Comparison of ENCODE assay signal across 1 cellular context in the genomic region with DNA sequence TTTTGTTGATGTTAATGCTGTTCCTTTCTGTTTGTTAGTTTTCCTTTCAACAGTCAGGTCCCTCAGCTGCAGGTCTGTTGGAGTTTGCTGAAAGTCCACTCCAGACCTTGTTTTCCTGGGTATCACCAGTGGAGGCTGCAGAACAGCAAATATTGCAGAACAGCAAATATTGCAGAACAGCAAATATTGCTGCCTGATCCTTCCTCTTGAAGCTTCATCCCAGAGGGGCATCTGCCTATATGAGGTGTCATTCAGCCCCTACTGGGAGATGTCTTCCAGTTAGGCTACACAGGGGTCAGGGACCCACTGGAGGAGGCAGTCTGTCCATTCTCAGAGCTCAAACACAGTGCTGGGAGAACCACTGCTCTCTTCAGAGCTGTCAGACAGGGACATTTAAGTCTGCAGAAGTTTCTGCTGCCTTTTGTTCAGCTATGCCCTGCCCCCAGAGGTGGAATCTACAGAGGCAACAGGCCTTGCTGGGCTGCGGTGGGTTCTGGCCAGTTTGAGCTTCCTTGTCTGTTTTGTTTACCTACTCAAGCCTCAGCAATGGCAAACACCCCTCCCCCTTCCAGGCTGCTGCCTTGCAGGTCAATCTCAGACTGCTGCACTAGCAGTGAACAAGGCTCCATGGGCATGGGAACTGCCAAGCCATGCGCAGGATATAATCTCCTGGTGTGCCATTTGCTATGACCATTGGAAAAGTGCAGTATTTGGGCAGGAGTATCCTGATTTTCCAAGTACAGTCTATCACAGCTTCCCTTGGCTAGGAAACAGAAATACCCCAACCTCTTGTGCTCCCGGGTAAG.
TF ChIP-seq lines count a peak whose summit lies in the region.
"Not testable (repeated sequence)": the region's sequence is repeated elsewhere in the genome, so short reads cannot be mapped to it uniquely, and the experiment has no call there.

No MANE protein-coding gene starts in this region.

TF ChIP-seq in HepG2, 621 proteins besides CTCF, POLR2A, EP300 and RAD21 (continued from another document and continues in another):
- TF ChIP-seq TFAP4 (IDR thresholded peaks at IDR 0.05; ENCODE audit: borderline replicate concordance, low read depth): peak; percentile 40; the same call in 1 of the 2 replicates
- peak; percentile 84; the same call in 1 of the 2 replicates for TF ChIP-seq ZNF83 (CRISPR knock-in tag; IDR thresholded peaks at IDR 0.05; ENCODE audit: borderline replicate concordance)
- TF ChIP-seq RARA (CRISPR knock-in tag; IDR thresholded peaks at IDR 0.05): peak; percentile 67
- TF ChIP-seq ELF1 (CRISPR knock-in tag; IDR thresholded peaks at IDR 0.05): peak; percentile 25
- TF ChIP-seq ZSCAN9 (CRISPR knock-in tag; IDR thresholded peaks at IDR 0.05; ENCODE audit: borderline replicate concordance): peak; percentile 21
- TF ChIP-seq THAP11 (CRISPR knock-in tag; IDR thresholded peaks at IDR 0.05): peak; percentile 60
- peak; percentile 36; the same call in 1 of the 2 replicates for TF ChIP-seq GATA4 (IDR thresholded peaks at IDR 0.05; ENCODE audit: borderline replicate concordance, low read depth)
- peak; percentile 77 for TF ChIP-seq ZGPAT (CRISPR knock-in tag; IDR thresholded peaks at IDR 0.05)
- TF ChIP-seq KAT7 (CRISPR knock-in tag; IDR thresholded peaks at IDR 0.05; ENCODE audit: borderline replicate concordance): peak; percentile 75; the same call in 1 of the 2 replicates
- TF ChIP-seq ZNF331 (CRISPR knock-in tag; IDR thresholded peaks at IDR 0.05): peak; percentile 86
- TF ChIP-seq POGZ (CRISPR knock-in tag; IDR thresholded peaks at IDR 0.05): peak; percentile 79
- TF ChIP-seq REXO4 (CRISPR knock-in tag; IDR thresholded peaks at IDR 0.05; ENCODE audit: borderline replicate concordance): peak; percentile 85; the same call in 1 of the 2 replicates
- peak; percentile 80; the same call in 1 of the 2 replicates for TF ChIP-seq ZNF205 (CRISPR knock-in tag; IDR thresholded peaks at IDR 0.05)
- 0 out of 2 replicates have a peak, but pooled peaks have one; percentile 36 for TF ChIP-seq ZNF44 (CRISPR knock-in tag; IDR thresholded peaks at IDR 0.05)
- TF ChIP-seq TBX2 (CRISPR knock-in tag; IDR thresholded peaks at IDR 0.05; ENCODE audit: borderline replicate concordance): peak; percentile 80
- 0 out of 2 replicates have a peak, but pooled peaks have one; percentile 16 for TF ChIP-seq HOXA9 (CRISPR knock-in tag; IDR thresholded peaks at IDR 0.05; ENCODE audit: borderline replicate concordance)
- TF ChIP-seq, protein P1, sequence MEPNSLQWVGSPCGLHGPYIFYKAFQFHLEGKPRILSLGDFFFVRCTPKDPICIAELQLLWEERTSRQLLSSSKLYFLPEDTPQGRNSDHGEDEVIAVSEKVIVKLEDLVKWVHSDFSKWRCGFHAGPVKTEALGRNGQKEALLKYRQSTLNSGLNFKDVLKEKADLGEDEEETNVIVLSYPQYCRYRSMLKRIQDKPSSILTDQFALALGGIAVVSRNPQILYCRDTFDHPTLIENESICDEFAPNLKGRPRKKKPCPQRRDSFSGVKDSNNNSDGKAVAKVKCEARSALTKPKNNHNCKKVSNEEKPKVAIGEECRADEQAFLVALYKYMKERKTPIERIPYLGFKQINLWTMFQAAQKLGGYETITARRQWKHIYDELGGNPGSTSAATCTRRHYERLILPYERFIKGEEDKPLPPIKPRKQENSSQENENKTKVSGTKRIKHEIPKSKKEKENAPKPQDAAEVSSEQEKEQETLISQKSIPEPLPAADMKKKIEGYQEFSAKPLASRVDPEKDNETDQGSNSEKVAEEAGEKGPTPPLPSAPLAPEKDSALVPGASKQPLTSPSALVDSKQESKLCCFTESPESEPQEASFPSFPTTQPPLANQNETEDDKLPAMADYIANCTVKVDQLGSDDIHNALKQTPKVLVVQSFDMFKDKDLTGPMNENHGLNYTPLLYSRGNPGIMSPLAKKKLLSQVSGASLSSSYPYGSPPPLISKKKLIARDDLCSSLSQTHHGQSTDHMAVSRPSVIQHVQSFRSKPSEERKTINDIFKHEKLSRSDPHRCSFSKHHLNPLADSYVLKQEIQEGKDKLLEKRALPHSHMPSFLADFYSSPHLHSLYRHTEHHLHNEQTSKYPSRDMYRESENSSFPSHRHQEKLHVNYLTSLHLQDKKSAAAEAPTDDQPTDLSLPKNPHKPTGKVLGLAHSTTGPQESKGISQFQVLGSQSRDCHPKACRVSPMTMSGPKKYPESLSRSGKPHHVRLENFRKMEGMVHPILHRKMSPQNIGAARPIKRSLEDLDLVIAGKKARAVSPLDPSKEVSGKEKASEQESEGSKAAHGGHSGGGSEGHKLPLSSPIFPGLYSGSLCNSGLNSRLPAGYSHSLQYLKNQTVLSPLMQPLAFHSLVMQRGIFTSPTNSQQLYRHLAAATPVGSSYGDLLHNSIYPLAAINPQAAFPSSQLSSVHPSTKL (CRISPR knock-in tag; IDR thresholded peaks at IDR 0.05): peak; percentile 82
- peak; percentile 17; the same call in 1 of the 2 replicates for TF ChIP-seq ZMYM2 (CRISPR knock-in tag; IDR thresholded peaks at IDR 0.05)
- TF ChIP-seq MED1 (CRISPR knock-in tag; IDR thresholded peaks at IDR 0.05): peak; percentile 78
- peak; percentile 41; the same call in 1 of the 2 replicates for TF ChIP-seq HNF4G (IDR thresholded peaks at IDR 0.05; ENCODE audit: borderline replicate concordance, low read depth, low read length)
- TF ChIP-seq HNF4G (CRISPR knock-in tag; IDR thresholded peaks at IDR 0.05; ENCODE audit: borderline replicate concordance, low read depth): not testable (repeated sequence)
- TF ChIP-seq ZNF253 (CRISPR knock-in tag; IDR thresholded peaks at IDR 0.05; ENCODE audit: borderline replicate concordance): peak; percentile 46; the same call in 1 of the 2 replicates
- TF ChIP-seq RCOR2 (CRISPR knock-in tag; IDR thresholded peaks at IDR 0.05): peak; percentile 44; the same call in 1 of the 2 replicates
- peak; percentile 68 for TF ChIP-seq ELF3 (CRISPR knock-in tag; IDR thresholded peaks at IDR 0.05)
- peak; percentile 63; the same call in 1 of the 2 replicates for TF ChIP-seq HOXA3 (CRISPR knock-in tag; IDR thresholded peaks at IDR 0.05)
- peak; percentile 89 for TF ChIP-seq HNF4A (CRISPR knock-in tag; IDR thresholded peaks at IDR 0.05)
- TF ChIP-seq, protein P2, sequence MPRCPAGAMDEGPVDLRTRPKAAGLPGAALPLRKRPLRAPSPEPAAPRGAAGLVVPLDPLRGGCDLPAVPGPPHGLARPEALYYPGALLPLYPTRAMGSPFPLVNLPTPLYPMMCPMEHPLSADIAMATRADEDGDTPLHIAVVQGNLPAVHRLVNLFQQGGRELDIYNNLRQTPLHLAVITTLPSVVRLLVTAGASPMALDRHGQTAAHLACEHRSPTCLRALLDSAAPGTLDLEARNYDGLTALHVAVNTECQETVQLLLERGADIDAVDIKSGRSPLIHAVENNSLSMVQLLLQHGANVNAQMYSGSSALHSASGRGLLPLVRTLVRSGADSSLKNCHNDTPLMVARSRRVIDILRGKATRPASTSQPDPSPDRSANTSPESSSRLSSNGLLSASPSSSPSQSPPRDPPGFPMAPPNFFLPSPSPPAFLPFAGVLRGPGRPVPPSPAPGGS (CRISPR knock-in tag; IDR thresholded peaks at IDR 0.05): 0 out of 2 replicates have a peak, but pooled peaks have one; percentile 31
- peak; percentile 93 for TF ChIP-seq BCL6 (CRISPR knock-in tag; IDR thresholded peaks at IDR 0.05)
- 0 out of 2 replicates have a peak, but pooled peaks have one; percentile 55 for TF ChIP-seq SP140L (CRISPR knock-in tag; IDR thresholded peaks at IDR 0.05; ENCODE audit: borderline replicate concordance)
- TF ChIP-seq, protein P3, sequence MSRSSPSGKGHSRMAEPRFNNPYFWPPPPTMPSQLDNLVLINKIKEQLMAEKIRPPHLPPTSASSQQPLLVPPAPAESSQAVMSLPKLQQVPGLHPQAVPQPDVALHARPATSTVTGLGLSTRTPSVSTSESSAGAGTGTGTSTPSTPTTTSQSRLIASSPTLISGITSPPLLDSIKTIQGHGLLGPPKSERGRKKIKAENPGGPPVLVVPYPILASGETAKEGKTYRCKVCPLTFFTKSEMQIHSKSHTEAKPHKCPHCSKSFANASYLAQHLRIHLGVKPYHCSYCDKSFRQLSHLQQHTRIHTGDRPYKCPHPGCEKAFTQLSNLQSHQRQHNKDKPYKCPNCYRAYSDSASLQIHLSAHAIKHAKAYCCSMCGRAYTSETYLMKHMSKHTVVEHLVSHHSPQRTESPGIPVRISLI (CRISPR knock-in tag; IDR thresholded peaks at IDR 0.05; ENCODE audit: borderline replicate concordance): peak; percentile 16; the same call in 1 of the 2 replicates
- TF ChIP-seq MAFK (conservative IDR thresholded peaks at IDR 0.05 in 1 of 2, IDR thresholded peaks at IDR 0.05 in 1 of 2; ENCODE audit: low read length in 2 of 2): peak; percentile 55 to 62
- peak; percentile 83; the same call in 1 of the 2 replicates for TF ChIP-seq ZNF839 (CRISPR knock-in tag; IDR thresholded peaks at IDR 0.05; ENCODE audit: borderline replicate concordance)
- peak; percentile 67; the same call in 1 of the 2 replicates for TF ChIP-seq ZNF343 (CRISPR knock-in tag; IDR thresholded peaks at IDR 0.05)
- TF ChIP-seq NR2C2 (CRISPR knock-in tag; IDR thresholded peaks at IDR 0.05; ENCODE audit: borderline replicate concordance): peak; percentile 78
- 0 out of 2 replicates have a peak, but pooled peaks have one; percentile 43 for TF ChIP-seq TOE1 (CRISPR knock-in tag; IDR thresholded peaks at IDR 0.05)
- TF ChIP-seq NFKB2 (CRISPR knock-in tag; IDR thresholded peaks at IDR 0.05; ENCODE audit: borderline replicate concordance): 0 out of 2 replicates have a peak, but pooled peaks have one; percentile 56
- TF ChIP-seq, protein P4, sequence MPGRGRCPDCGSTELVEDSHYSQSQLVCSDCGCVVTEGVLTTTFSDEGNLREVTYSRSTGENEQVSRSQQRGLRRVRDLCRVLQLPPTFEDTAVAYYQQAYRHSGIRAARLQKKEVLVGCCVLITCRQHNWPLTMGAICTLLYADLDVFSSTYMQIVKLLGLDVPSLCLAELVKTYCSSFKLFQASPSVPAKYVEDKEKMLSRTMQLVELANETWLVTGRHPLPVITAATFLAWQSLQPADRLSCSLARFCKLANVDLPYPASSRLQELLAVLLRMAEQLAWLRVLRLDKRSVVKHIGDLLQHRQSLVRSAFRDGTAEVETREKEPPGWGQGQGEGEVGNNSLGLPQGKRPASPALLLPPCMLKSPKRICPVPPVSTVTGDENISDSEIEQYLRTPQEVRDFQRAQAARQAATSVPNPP (CRISPR knock-in tag; IDR thresholded peaks at IDR 0.05): peak; percentile 76
- TF ChIP-seq PHF21A (CRISPR knock-in tag; IDR thresholded peaks at IDR 0.05): peak; percentile 80; the same call in 1 of the 2 replicates
- TF ChIP-seq ZNF225 (CRISPR knock-in tag; IDR thresholded peaks at IDR 0.05): 0 out of 2 replicates have a peak, but pooled peaks have one; percentile 85
- TF ChIP-seq JUND (CRISPR knock-in tag; IDR thresholded peaks at IDR 0.05): 0 out of 2 replicates have a peak, but pooled peaks have one; percentile 14
- TF ChIP-seq TMF1 (CRISPR knock-in tag; IDR thresholded peaks at IDR 0.05; ENCODE audit: low read depth): 0 out of 2 replicates have a peak, but pooled peaks have one; percentile 61
- peak; percentile 44; the same call in 1 of the 2 replicates for TF ChIP-seq ZFY (CRISPR knock-in tag; IDR thresholded peaks at IDR 0.05)
- peak; percentile 36; the same call in 1 of the 2 replicates for TF ChIP-seq ZNF619 (CRISPR knock-in tag; IDR thresholded peaks at IDR 0.05)
- peak; percentile 68; the same call in 1 of the 2 replicates for TF ChIP-seq ARNT2 (CRISPR knock-in tag; IDR thresholded peaks at IDR 0.05; ENCODE audit: low read depth)
- peak; percentile 29; the same call in 1 of the 2 replicates for TF ChIP-seq KMT2A (CRISPR knock-in tag; IDR thresholded peaks at IDR 0.05)
- peak; percentile 73 for TF ChIP-seq MED8 (CRISPR knock-in tag; IDR thresholded peaks at IDR 0.05; ENCODE audit: insufficient replicate concordance)
